1 cellular context compared by ENCODE assay signal in genomic region chr6:75579951-75580350, GRCh38.
TF ChIP-seq lines count a peak whose summit lies in the region.

No MANE protein-coding gene starts in this region.

TF ChIP-seq in GM12878, 131 proteins besides CTCF, POLR2A, EP300 and RAD21 (continued from another document):
- TF ChIP-seq PRDM15 (CRISPR knock-in tag; IDR thresholded peaks at IDR 0.05) (no peak), RB1 (IDR thresholded peaks at IDR 0.05; ENCODE audit: borderline replicate concordance) (no peak), FOXK2 (IDR thresholded peaks at IDR 0.05) (no peak), ATF7 (IDR thresholded peaks at IDR 0.05; ENCODE audit: low read depth) (peak; percentile 76), MEF2A (IDR thresholded peaks at IDR 0.05; ENCODE audit: insufficient read depth, low read depth, low read length) (no peak), SMAD1 (IDR thresholded peaks at IDR 0.05; ENCODE audit: low read depth, partially characterized antibody) (no peak), EGR1 (IDR thresholded peaks at IDR 0.05; ENCODE audit: borderline replicate concordance in 1 of 2, low read depth in 2 of 2, low read length in 2 of 2) (no peak), MTA2 (IDR thresholded peaks at IDR 0.05; ENCODE audit: low read depth) (peak; percentile 97), BMI1 (IDR thresholded peaks at IDR 0.05; ENCODE audit: borderline replicate concordance) (no peak; the same call in 1 of the 2 replicates), MXI1 (IDR thresholded peaks at IDR 0.05; ENCODE audit: low read depth, low read length) (no peak), TCF3 (IDR thresholded peaks at IDR 0.05; ENCODE audit: borderline replicate concordance, insufficient read depth, low read depth, low read length) (no peak), GABPA (IDR thresholded peaks at IDR 0.05; ENCODE audit: low read depth) (no peak), CHD4 (IDR thresholded peaks at IDR 0.05) (no peak), ZNF274 (IDR thresholded peaks at IDR 0.05; ENCODE audit: insufficient read depth, insufficient read length) (no peak), CHD2 (IDR thresholded peaks at IDR 0.05; ENCODE audit: borderline replicate concordance, low read depth, low read length) (no peak), POLR2AphosphoS5 (IDR thresholded peaks at IDR 0.05; ENCODE audit: low read length) (no peak), DPF2 (IDR thresholded peaks at IDR 0.05) (peak; percentile 38; the same call in 1 of the 2 replicates), POU2F2 (IDR thresholded peaks at IDR 0.05; ENCODE audit: borderline replicate concordance, low read depth, low read length) (peak; percentile 43; the same call in 1 of the 3 replicates), BACH1 (IDR thresholded peaks at IDR 0.05; ENCODE audit: borderline replicate concordance) (no peak), JUND (IDR thresholded peaks at IDR 0.05; ENCODE audit: low read depth, low read length) (no peak), ZNF384 (IDR thresholded peaks at IDR 0.05; ENCODE audit: borderline replicate concordance, low read depth, low read length) (no peak), SPI1 (IDR thresholded peaks at IDR 0.05; ENCODE audit: borderline replicate concordance, insufficient read depth, low read depth, low read length) (no peak), TBL1XR1 (IDR thresholded peaks at IDR 0.05; ENCODE audit: low read depth, low read length) (no peak), MYC (IDR thresholded peaks at IDR 0.05; ENCODE audit: insufficient read depth, insufficient read length, insufficient replicate concordance, low read length, severe bottlenecking) (no peak), TAF1 (IDR thresholded peaks at IDR 0.05; ENCODE audit: borderline replicate concordance, low read depth, low read length) (no peak), RUNX3 (IDR thresholded peaks at IDR 0.05; ENCODE audit: low read length) (peak; percentile 83), REST (IDR thresholded peaks at IDR 0.05; ENCODE audit: low read depth, low read length) (no peak), MLLT1 (IDR thresholded peaks at IDR 0.05) (no peak), NBN (IDR thresholded peaks at IDR 0.05) (no peak), JUNB (IDR thresholded peaks at IDR 0.05) (0 out of 2 replicates have a peak, but pooled peaks have one; percentile 30), ZNF622 (IDR thresholded peaks at IDR 0.05) (no peak), STAT1 (conservative IDR thresholded peaks at IDR 0.05) (no peak), CBX3 (IDR thresholded peaks at IDR 0.05; ENCODE audit: borderline replicate concordance, low read depth) (no peak), ETV6 (conservative IDR thresholded peaks at IDR 0.05 in 1 of 2, IDR thresholded peaks at IDR 0.05 in 1 of 2; ENCODE audit: borderline replicate concordance in 1 of 2, low read depth in 1 of 2) (no peak), USF2 (IDR thresholded peaks at IDR 0.05; ENCODE audit: borderline replicate concordance, low read depth, low read length) (no peak), TCF12 (IDR thresholded peaks at IDR 0.05; ENCODE audit: low read depth, low read length) (no peak), IRF4 (IDR thresholded peaks at IDR 0.05; ENCODE audit: low read depth, low read length) (no peak), RBBP5 (conservative IDR thresholded peaks at IDR 0.05) (no peak), FOXM1 (IDR thresholded peaks at IDR 0.05; ENCODE audit: low read depth, low read length) (0 out of 2 replicates have a peak, but pooled peaks have one; percentile 22)
- TF ChIP-seq, protein P1, sequence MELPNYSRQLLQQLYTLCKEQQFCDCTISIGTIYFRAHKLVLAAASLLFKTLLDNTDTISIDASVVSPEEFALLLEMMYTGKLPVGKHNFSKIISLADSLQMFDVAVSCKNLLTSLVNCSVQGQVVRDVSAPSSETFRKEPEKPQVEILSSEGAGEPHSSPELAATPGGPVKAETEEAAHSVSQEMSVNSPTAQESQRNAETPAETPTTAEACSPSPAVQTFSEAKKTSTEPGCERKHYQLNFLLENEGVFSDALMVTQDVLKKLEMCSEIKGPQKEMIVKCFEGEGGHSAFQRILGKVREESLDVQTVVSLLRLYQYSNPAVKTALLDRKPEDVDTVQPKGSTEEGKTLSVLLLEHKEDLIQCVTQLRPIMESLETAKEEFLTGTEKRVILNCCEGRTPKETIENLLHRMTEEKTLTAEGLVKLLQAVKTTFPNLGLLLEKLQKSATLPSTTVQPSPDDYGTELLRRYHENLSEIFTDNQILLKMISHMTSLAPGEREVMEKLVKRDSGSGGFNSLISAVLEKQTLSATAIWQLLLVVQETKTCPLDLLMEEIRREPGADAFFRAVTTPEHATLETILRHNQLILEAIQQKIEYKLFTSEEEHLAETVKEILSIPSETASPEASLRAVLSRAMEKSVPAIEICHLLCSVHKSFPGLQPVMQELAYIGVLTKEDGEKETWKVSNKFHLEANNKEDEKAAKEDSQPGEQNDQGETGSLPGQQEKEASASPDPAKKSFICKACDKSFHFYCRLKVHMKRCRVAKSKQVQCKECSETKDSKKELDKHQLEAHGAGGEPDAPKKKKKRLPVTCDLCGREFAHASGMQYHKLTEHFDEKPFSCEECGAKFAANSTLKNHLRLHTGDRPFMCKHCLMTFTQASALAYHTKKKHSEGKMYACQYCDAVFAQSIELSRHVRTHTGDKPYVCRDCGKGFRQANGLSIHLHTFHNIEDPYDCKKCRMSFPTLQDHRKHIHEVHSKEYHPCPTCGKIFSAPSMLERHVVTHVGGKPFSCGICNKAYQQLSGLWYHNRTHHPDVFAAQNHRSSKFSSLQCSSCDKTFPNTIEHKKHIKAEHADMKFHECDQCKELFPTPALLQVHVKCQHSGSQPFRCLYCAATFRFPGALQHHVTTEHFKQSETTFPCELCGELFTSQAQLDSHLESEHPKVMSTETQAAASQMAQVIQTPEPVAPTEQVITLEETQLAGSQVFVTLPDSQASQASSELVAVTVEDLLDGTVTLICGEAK (IDR thresholded peaks at IDR 0.05; ENCODE audit: borderline replicate concordance): no peak
- TF ChIP-seq, protein P2, sequence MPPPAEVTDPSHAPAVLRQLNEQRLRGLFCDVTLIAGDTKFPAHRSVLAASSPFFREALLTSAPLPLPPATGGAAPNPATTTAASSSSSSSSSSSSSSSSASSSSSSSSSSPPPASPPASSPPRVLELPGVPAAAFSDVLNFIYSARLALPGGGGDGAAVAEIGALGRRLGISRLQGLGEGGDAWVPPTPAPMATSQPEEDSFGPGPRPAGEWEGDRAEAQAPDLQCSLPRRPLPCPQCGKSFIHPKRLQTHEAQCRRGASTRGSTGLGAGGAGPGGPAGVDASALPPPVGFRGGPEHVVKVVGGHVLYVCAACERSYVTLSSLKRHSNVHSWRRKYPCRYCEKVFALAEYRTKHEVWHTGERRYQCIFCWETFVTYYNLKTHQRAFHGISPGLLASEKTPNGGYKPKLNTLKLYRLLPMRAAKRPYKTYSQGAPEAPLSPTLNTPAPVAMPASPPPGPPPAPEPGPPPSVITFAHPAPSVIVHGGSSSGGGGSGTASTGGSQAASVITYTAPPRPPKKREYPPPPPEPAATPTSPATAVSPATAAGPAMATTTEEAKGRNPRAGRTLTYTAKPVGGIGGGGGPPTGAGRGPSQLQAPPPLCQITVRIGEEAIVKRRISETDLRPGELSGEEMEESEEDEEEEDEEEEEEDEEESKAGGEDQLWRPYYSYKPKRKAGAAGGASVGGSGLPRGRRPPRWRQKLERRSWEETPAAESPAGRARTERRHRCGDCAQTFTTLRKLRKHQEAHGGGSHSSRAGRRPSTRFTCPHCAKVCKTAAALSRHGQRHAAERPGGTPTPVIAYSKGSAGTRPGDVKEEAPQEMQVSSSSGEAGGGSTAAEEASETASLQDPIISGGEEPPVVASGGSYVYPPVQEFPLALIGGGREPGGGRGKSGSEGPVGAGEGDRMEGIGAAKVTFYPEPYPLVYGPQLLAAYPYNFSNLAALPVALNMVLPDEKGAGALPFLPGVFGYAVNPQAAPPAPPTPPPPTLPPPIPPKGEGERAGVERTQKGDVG (CRISPR knock-in tag; IDR thresholded peaks at IDR 0.05): no peak
- TF ChIP-seq, protein P3, sequence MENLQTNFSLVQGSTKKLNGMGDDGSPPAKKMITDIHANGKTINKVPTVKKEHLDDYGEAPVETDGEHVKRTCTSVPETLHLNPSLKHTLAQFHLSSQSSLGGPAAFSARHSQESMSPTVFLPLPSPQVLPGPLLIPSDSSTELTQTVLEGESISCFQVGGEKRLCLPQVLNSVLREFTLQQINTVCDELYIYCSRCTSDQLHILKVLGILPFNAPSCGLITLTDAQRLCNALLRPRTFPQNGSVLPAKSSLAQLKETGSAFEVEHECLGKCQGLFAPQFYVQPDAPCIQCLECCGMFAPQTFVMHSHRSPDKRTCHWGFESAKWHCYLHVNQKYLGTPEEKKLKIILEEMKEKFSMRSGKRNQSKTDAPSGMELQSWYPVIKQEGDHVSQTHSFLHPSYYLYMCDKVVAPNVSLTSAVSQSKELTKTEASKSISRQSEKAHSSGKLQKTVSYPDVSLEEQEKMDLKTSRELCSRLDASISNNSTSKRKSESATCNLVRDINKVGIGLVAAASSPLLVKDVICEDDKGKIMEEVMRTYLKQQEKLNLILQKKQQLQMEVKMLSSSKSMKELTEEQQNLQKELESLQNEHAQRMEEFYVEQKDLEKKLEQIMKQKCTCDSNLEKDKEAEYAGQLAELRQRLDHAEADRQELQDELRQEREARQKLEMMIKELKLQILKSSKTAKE (IDR thresholded peaks at IDR 0.05; ENCODE audit: low read depth, poor library complexity, severe bottlenecking): peak; percentile 39
- TF ChIP-seq, protein P4, sequence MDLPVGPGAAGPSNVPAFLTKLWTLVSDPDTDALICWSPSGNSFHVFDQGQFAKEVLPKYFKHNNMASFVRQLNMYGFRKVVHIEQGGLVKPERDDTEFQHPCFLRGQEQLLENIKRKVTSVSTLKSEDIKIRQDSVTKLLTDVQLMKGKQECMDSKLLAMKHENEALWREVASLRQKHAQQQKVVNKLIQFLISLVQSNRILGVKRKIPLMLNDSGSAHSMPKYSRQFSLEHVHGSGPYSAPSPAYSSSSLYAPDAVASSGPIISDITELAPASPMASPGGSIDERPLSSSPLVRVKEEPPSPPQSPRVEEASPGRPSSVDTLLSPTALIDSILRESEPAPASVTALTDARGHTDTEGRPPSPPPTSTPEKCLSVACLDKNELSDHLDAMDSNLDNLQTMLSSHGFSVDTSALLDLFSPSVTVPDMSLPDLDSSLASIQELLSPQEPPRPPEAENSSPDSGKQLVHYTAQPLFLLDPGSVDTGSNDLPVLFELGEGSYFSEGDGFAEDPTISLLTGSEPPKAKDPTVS (IDR thresholded peaks at IDR 0.05; ENCODE audit: low read depth, low read length): no peak
TF ChIP-seq in GM12878: peak in this region for 21.
